9 cellular contexts compared by ENCODE assay signal in the genomic region with DNA sequence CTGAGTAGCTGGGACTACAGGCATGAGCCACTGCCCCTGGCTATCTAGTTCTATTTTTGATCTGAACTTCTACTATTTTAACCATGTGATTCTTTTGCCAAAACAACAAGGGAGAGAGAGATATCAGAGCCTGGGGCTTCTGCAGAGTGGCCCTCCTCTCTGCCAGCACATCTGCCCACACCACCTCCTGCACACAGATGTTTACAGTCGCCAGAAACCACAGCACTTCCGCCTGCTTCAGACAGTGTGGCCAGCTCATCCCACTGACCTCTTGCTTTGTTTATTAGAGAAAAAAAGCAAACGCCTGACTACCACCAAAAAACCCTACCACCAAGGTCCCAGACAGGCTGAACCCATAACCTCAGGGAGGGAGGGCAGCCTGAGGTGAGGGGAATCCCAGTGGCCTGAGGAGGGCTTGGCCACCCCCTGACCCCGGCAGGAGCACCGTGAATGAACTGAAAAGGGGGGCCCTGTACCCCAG.
DNase-seq lines count a peak whose midpoint lies in the region; ATAC-seq, FAIRE-seq and TF ChIP-seq lines count a peak whose summit lies in the region.
"Had no signal": no experiment of that assay in that cellular context is flagged by ENCODE, and none has a peak within 500 bp of the region (broad histone marks: within the 10 kb centered on the region; RNA-seq: fewer than 3 reads in every experiment).

No MANE protein-coding gene starts in this region.

- H3K4me3 ChIP-seq in AG04450 (ENCODE audit: low read depth, low read length) (no peak overlapping the region), fibroblast of mammary gland (ENCODE audit: control insufficient read depth, low read depth, low read length) (no peak overlapping the region)

- FAIRE-seq in HTR-8/SVneo (lab: Jason Lieb, UNC) (no peak), H54 (lab: Jason Lieb, UNC) (no peak)
- FAIRE-seq: G401.6 had no signal

- peak; percentile 84 for ATAC-seq in GM19467 (IDR thresholded peaks at IDR 0.05; ENCODE audit: unreplicated experiment)

- CTCF ChIA-PET in AG04450 (lab: Charles Lee), result interaction anchor here (1.2 to 4.8 kb wide), 4 partner anchors 16 to 175 kb away, joined by 3 to 74 read pairs (median 6); no protein-coding TSS in a partner anchor
- CTCF ChIA-PET in HEK293T (lab: Yijun Ruan, JAX), result interaction anchor here (0.9 to 2.9 kb wide), 2 partner anchors 21 to 97 kb away, joined by 3 to 20 read pairs; no protein-coding TSS in a partner anchor

- POLR2A ChIA-PET in AG04450 (lab: Yijun Ruan, JAX) (interaction anchor here (0.6 to 1.5 kb wide), 3 partner anchors 86 to 119 kb away, joined by 3 to 4 read pairs (median 3); partner anchors contain the start of gene ABHD2), HEK293T (lab: Yijun Ruan, JAX) (no interaction called here)

- peak; percentile 66 for DNase-seq in AG04450 (ENCODE audit: low read depth, low spot score)
- peak; percentile 57 for DNase-seq in HTR-8/SVneo (ENCODE audit: insufficient read length, low spot score)
- DNase-seq in fibroblast of mammary gland (ENCODE audit: low read depth), result peak; percentile 87
- DNase-seq in HEK293T (ENCODE audit: extremely low spot score), result no peak
- DNase-seq in SIG-M5 treated with dmso at 0.1 percent for 504 hours (lab: John Stamatoyannopoulos, UW; ENCODE audit: unreplicated experiment), result no peak
- no peak for DNase-seq in H54 (ENCODE audit: insufficient read length, low spot score)
- no peak for DNase-seq in NCI-H2171 (lab: John Stamatoyannopoulos, UW)

- TF ChIP-seq POLR2A in H54 (IDR thresholded peaks at IDR 0.05; ENCODE audit: low read depth, low read length), result no peak

- peak overlapping the region; percentile 52 for H3K27ac ChIP-seq in AG04450 (ENCODE audit: low read depth, low read length)

- H3K9me3 ChIP-seq in AG04450 (ENCODE audit: control insufficient read depth, insufficient read depth, low read length), result no peaks in the 10 kb centered on the region

- no peak for TF ChIP-seq CTCF in AG04450 (IDR thresholded peaks at IDR 0.05; ENCODE audit: low read depth, low read length)
- TF ChIP-seq CTCF in fibroblast of mammary gland (conservative IDR thresholded peaks at IDR 0.05; ENCODE audit: control insufficient read depth, insufficient read depth, low read depth, low read length), result no peak

- no peaks in the 10 kb centered on the region for H3K27me3 ChIP-seq in AG04450 (ENCODE audit: control insufficient read depth, insufficient read depth, low read length)

TF ChIP-seq in HEK293T, 16 proteins besides CTCF, POLR2A, EP300 and RAD21:
- TF ChIP-seq ELF4 (IDR thresholded peaks at IDR 0.05), result no peak
- no peak for TF ChIP-seq ZNF384 (IDR thresholded peaks at IDR 0.05)
- no peak for TF ChIP-seq FOXA1 (IDR thresholded peaks at IDR 0.05)
- TF ChIP-seq CTBP1 (IDR thresholded peaks at IDR 0.05; ENCODE audit: borderline replicate concordance), result no peak
- no peak for TF ChIP-seq HDGF (IDR thresholded peaks at IDR 0.05; ENCODE audit: borderline replicate concordance)
- no peak for TF ChIP-seq NFRKB (IDR thresholded peaks at IDR 0.05)
- TF ChIP-seq, protein P1, sequence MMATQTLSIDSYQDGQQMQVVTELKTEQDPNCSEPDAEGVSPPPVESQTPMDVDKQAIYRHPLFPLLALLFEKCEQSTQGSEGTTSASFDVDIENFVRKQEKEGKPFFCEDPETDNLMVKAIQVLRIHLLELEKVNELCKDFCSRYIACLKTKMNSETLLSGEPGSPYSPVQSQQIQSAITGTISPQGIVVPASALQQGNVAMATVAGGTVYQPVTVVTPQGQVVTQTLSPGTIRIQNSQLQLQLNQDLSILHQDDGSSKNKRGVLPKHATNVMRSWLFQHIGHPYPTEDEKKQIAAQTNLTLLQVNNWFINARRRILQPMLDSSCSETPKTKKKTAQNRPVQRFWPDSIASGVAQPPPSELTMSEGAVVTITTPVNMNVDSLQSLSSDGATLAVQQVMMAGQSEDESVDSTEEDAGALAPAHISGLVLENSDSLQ (IDR thresholded peaks at IDR 0.05), result no peak
- no peak for TF ChIP-seq SP1 (IDR thresholded peaks at IDR 0.05)
- no peak for TF ChIP-seq FOXK2 (IDR thresholded peaks at IDR 0.05)
- TF ChIP-seq SUZ12 (IDR thresholded peaks at IDR 0.05), result no peak
- no peak for TF ChIP-seq TARDBP (IDR thresholded peaks at IDR 0.05)

Comparison
In these comparisons a context has a peak if more than half of its experiments do, and no peak if none do; other contexts are left out.
1. DNase-seq: peak in AG04450 (single experiment), HTR-8/SVneo (single experiment) and fibroblast of mammary gland (single experiment); none in HEK293T (single experiment), SIG-M5 treated with dmso at 0.1 percent for 504 hours (single experiment), H54 (single experiment) and NCI-H2171 (single experiment).